ENCODE assay signal across 18 cellular contexts in genomic region chr6:2008383-2008976, GRCh38.
"Had no signal": no experiment of that assay in that cellular context is flagged by ENCODE, and none has a peak within 500 bp of the region (broad histone marks: within the 10 kb centered on the region; RNA-seq: fewer than 3 reads in every experiment).

No MANE protein-coding gene starts in this region.

- H3K27me3 ChIP-seq: esophagus squamous epithelium, left lung, right atrium auricular region, tibial artery, vagina had no signal

- ATAC-seq: activated CD4-positive, CD25-positive, alpha-beta regulatory T cell treated with anti-CD3 and anti-CD28 coated beads, Interleukin-2, amount 50 U/mL, for 24 hours; activated CD8-positive, alpha-beta T cell treated with anti-CD3 and anti-CD28 coated beads, Interleukin-2, amount 10 ng/mL, durations not matched to agents 7 days and 5 days; activated T-cell treated with anti-CD3 and anti-CD28 coated beads, Interleukin-2, amount 50 U/mL, for 4 hours; left lung; stimulated activated naive CD8-positive, alpha-beta T cell treated with anti-CD3 and anti-CD28 coated beads, Interleukin-15, Interleukin-2, amounts not matched to agents 100 U/mL and 50 U/mL, for 24 hours; T-cell had no signal

- H3K27ac ChIP-seq: esophagus squamous epithelium, left lung, right atrium auricular region, tibial artery, vagina had no signal

- H3K9me3 ChIP-seq: esophagus squamous epithelium, tibial artery, vagina had no signal

- H3K4me3 ChIP-seq: esophagus squamous epithelium, left lung, right atrium auricular region, tibial artery, vagina had no signal

- H3K4me1 Mint-ChIP-seq: activated CD4-positive, alpha-beta T cell treated with anti-CD3 and anti-CD28 coated beads, Interleukin-2, amount 10 ng/mL, durations not matched to agents 7 days and 5 days; T-cell had no signal

- H3K27ac Mint-ChIP-seq: activated CD4-positive, alpha-beta T cell treated with anti-CD3 and anti-CD28 coated beads, Interleukin-2, amount 10 ng/mL, durations not matched to agents 7 days and 5 days; activated CD8-positive, alpha-beta T cell treated with anti-CD3 and anti-CD28 coated beads, Interleukin-2, amount 10 ng/mL, durations not matched to agents 7 days and 5 days; activated naive CD4-positive, alpha-beta T cell treated with anti-CD3 and anti-CD28 coated beads for 36 hours; T-cell had no signal

- H3K4me3 Mint-ChIP-seq: activated CD4-positive, alpha-beta T cell treated with anti-CD3 and anti-CD28 coated beads, Interleukin-2, amount 10 ng/mL, durations not matched to agents 7 days and 5 days; activated CD8-positive, alpha-beta T cell treated with anti-CD3 and anti-CD28 coated beads, Interleukin-2, amount 10 ng/mL, durations not matched to agents 7 days and 5 days; activated naive CD4-positive, alpha-beta T cell treated with anti-CD3 and anti-CD28 coated beads for 36 hours; activated T-cell treated with anti-CD3 and anti-CD28 coated beads, Interleukin-2, amount 50 U/mL, for 4 hours; T-cell had no signal

- H3K27me3 Mint-ChIP-seq: activated CD4-positive, alpha-beta T cell treated with anti-CD3 and anti-CD28 coated beads, Interleukin-2, amount 10 ng/mL, durations not matched to agents 7 days and 5 days; T-cell had no signal

- H3K4me1 ChIP-seq: esophagus squamous epithelium, left lung, right atrium auricular region, tibial artery, vagina had no signal

- H3K36me3 ChIP-seq: esophagus squamous epithelium, left lung, right atrium auricular region, vagina had no signal

- H3K9me3 Mint-ChIP-seq: activated T-cell treated with anti-CD3 and anti-CD28 coated beads, Interleukin-2, amount 50 U/mL, for 4 hours had no signal

- DNase-seq: activated CD4-positive, alpha-beta T cell treated with anti-CD3 and anti-CD28 coated beads, Interleukin-2, amount 10 ng/mL, durations not matched to agents 7 days and 5 days; activated CD8-positive, alpha-beta T cell treated with anti-CD3 and anti-CD28 coated beads, Interleukin-2, amount 10 ng/mL, durations not matched to agents 7 days and 5 days; activated naive CD4-positive, alpha-beta T cell treated with anti-CD3 and anti-CD28 coated beads for 36 hours; activated T-cell treated with anti-CD3 and anti-CD28 coated beads, Interleukin-2, amount 50 U/mL, for 4 hours; cerebellar nuclear complex; cortex of kidney; effector CD4-positive, alpha-beta T cell; esophagus squamous epithelium; left lung; occipital lobe; stimulated activated CD4-positive, alpha-beta T cell treated with anti-CD3 and anti-CD28 coated beads, Interleukin-2, amount 100 ng/mL, for 24 hours; stimulated activated naive CD8-positive, alpha-beta T cell treated with anti-CD3 and anti-CD28 coated beads, Interleukin-15, Interleukin-2, amounts not matched to agents 100 U/mL and 50 U/mL, for 24 hours; substantia nigra; T-cell; tibial artery had no signal
